9 cellular contexts compared by ENCODE assay signal in genomic region chr11:121389651-121390050, GRCh38.
DNase-seq lines count a peak whose midpoint lies in the region; ATAC-seq, FAIRE-seq and TF ChIP-seq lines count a peak whose summit lies in the region.
"Had no signal": no experiment of that assay in that cellular context is flagged by ENCODE, and none has a peak within 500 bp of the region (broad histone marks: within the 10 kb centered on the region; RNA-seq: fewer than 3 reads in every experiment).

No MANE protein-coding gene starts in this region.

- 0 out of 2 replicates have a peak overlapping the region, but pooled peaks have one; percentile 10 for H3K27ac ChIP-seq in GM23338 (ENCODE audit: low read depth)
- H3K27ac ChIP-seq in heart left ventricle: peak overlapping the region in 10 of 12 donors; percentile 17 to 76 (median 70)

- peak overlapping the region; percentile 25; the same call in 1 of the 3 replicates for H3K4me3 Mint-ChIP-seq in GM23338
- H3K4me3 Mint-ChIP-seq: CD4-positive, alpha-beta memory T cell had no signal

- no peaks in the 10 kb centered on the region; the same call in 2 of the 3 replicates for H3K36me3 Mint-ChIP-seq in GM23338 (ENCODE audit: low read depth)
- H3K36me3 Mint-ChIP-seq: CD4-positive, alpha-beta memory T cell had no signal

- H3K27me3 Mint-ChIP-seq in GM23338 (ENCODE audit: insufficient read depth, low read depth, poor library complexity): peaks cover 2% of the 10 kb centered on the region
- H3K27me3 Mint-ChIP-seq: CD4-positive, alpha-beta memory T cell had no signal

- peak overlapping the region; percentile 13 for H3K4me2 ChIP-seq in GM23338

- TF ChIP-seq CTCF in GM23338 (conservative IDR thresholded peaks at IDR 0.05; ENCODE audit: low read depth in 2 of 2) (no peak), heart left ventricle (IDR thresholded peaks at IDR 0.05) (no peak)

- H3K79me2 ChIP-seq in GM23338 (replicated peaks; ENCODE audit: insufficient read depth): no peaks in the 10 kb centered on the region

- H4K20me1 ChIP-seq in GM23338 (replicated peaks; ENCODE audit: insufficient read depth): no peaks in the 10 kb centered on the region

- 0 out of 2 replicates have a peak overlapping the region, but pooled peaks have one; percentile 17 for H3K4me3 ChIP-seq in GM23338
- no peak overlapping the region for H3K4me3 ChIP-seq in heart left ventricle

- ATAC-seq in GM23338 (peak; percentile 99), heart left ventricle (peak; percentile 92 to 98 (median 97)), GM21423 (IDR thresholded peaks at IDR 0.05; ENCODE audit: unreplicated experiment) (no peak)

- H3F3A ChIP-seq in GM23338 (replicated peaks; ENCODE audit: low read depth): no peaks in the 10 kb centered on the region

- intact Hi-C loops in heart left ventricle (cut with DNase I): no loop called here

- TF ChIP-seq POLR2A in heart left ventricle (IDR thresholded peaks at IDR 0.05) (no peak), GM12892 (IDR thresholded peaks at IDR 0.05; ENCODE audit: low read depth, low read length) (no peak)

- no peaks in the 10 kb centered on the region for H3K27me3 ChIP-seq in GM23338 (ENCODE audit: insufficient read depth)
- H3K27me3 ChIP-seq in heart left ventricle: no peaks in the 10 kb centered on the region

- DNase-seq in GM23338 (ENCODE audit: low spot score) (peak; percentile 55), NCI-H446 treated with DMSO at 0.1 percent for 48 hours (lab: John Stamatoyannopoulos, UW) (peak; percentile 98), heart left ventricle (peak; percentile 65 to 82 (median 68)), pons (ENCODE audit: low spot score) (peak; percentile 83), GM12892 (ENCODE audit: insufficient read length) (no peak), H4 (ENCODE audit: low spot score) (no peak), cortex of kidney (lab: John Stamatoyannopoulos, UW) (no peak)
- DNase-seq: CD4-positive, alpha-beta memory T cell had no signal

- H3K36me3 ChIP-seq in GM23338 (ENCODE audit: insufficient read depth) (no peaks in the 10 kb centered on the region), heart left ventricle (no peaks in the 10 kb centered on the region)

- peaks cover 9% of the 10 kb centered on the region; the same call in 1 of the 2 replicates for H3K9me2 ChIP-seq in GM23338 (ENCODE audit: insufficient read depth)

- no peak for FAIRE-seq in GM12892 (lab: Jason Lieb, UNC)

- peaks cover 19% of the 10 kb centered on the region for H3K4me1 Mint-ChIP-seq in GM23338

- 23 to 31% (median 25%) methylated on average over 8 of the region's 8 CpGs for WGBS in heart left ventricle, 4 donors

- peaks cover 6% of the 10 kb centered on the region; the same call in 1 of the 3 replicates for H3K9me3 Mint-ChIP-seq in GM23338
- H3K9me3 Mint-ChIP-seq: CD4-positive, alpha-beta memory T cell had no signal

- peak overlapping the region; percentile 57 for H3K27ac Mint-ChIP-seq in GM23338

- H2AFZ ChIP-seq in GM23338: peak overlapping the region; percentile 91

- H3K4me1 ChIP-seq in GM23338 (ENCODE audit: insufficient read depth): peaks cover 16% of the 10 kb centered on the region
- H3K4me1 ChIP-seq in heart left ventricle: peaks cover 0 to 16% (median 3%) of the 10 kb centered on the region in 12 donors

- no peaks in the 10 kb centered on the region for H3K9me3 ChIP-seq in heart left ventricle

TF ChIP-seq in GM23338, 12 proteins besides CTCF, POLR2A, EP300 and RAD21:
- TF ChIP-seq CREB1 (CRISPR knock-in tag; IDR thresholded peaks at IDR 0.05; ENCODE audit: low read depth) (no peak), ZNF331 (CRISPR knock-in tag; IDR thresholded peaks at IDR 0.05; ENCODE audit: low read depth) (no peak), JUNB (IDR thresholded peaks at IDR 0.05; ENCODE audit: unreplicated experiment) (no peak), STAT1 (IDR thresholded peaks at IDR 0.05; ENCODE audit: unreplicated experiment) (no peak), ZNF462 (CRISPR knock-in tag; IDR thresholded peaks at IDR 0.05) (no peak), POLR2AphosphoS5 (IDR thresholded peaks at IDR 0.05; ENCODE audit: low read depth) (no peak), EZH2phosphoT487 (IDR thresholded peaks at IDR 0.05; ENCODE audit: unreplicated experiment) (no peak), NANOG (IDR thresholded peaks at IDR 0.05; ENCODE audit: borderline replicate concordance) (no peak), ZNF114 (CRISPR knock-in tag; IDR thresholded peaks at IDR 0.05) (no peak), REST (IDR thresholded peaks at IDR 0.05; ENCODE audit: unreplicated experiment) (no peak)

Comparison
In these comparisons a context has a peak if more than half of its experiments do, and no peak if none do; other contexts are left out.
1. DNase-seq: peak in GM23338 (single experiment), NCI-H446 treated with DMSO at 0.1 percent for 48 hours (single experiment), heart left ventricle (5 of 5) and pons (single experiment); none in GM12892 (single experiment), H4 (single experiment) and cortex of kidney (single experiment).